2 cellular contexts compared by ENCODE assay signal in genomic region chr1:116434849-116435248, GRCh38.
TF ChIP-seq lines count a peak whose summit lies in the region.

No MANE protein-coding gene starts in this region.

TF ChIP-seq in HEK293, 187 proteins besides CTCF, POLR2A, EP300 and RAD21 (continued from another document):
- TF ChIP-seq ZBTB49 (tag by site-specific recombination; IDR thresholded peaks at IDR 0.05; ENCODE audit: low read depth), result no peak

TF ChIP-seq in K562, 482 proteins besides CTCF, POLR2A, EP300 and RAD21 (continued from another document):
- TF ChIP-seq ZNF407 (IDR thresholded peaks at IDR 0.05; ENCODE audit: low read depth) (no peak), ZNF143 (CRISPR knock-in tag; IDR thresholded peaks at IDR 0.05) (no peak), TAF9B (IDR thresholded peaks at IDR 0.05; ENCODE audit: partially characterized antibody) (no peak), TRIM25 (IDR thresholded peaks at IDR 0.05; ENCODE audit: borderline replicate concordance) (no peak), NR3C1 (CRISPR knock-in tag; IDR thresholded peaks at IDR 0.05) (no peak), ZNF24 (IDR thresholded peaks at IDR 0.05) (0 out of 2 replicates have a peak, but pooled peaks have one; percentile 15), ZNF146 (CRISPR knock-in tag; IDR thresholded peaks at IDR 0.05; ENCODE audit: unreplicated experiment) (peak; percentile 32), SMAD1 (IDR thresholded peaks at IDR 0.05; ENCODE audit: low read depth, low read length, partially characterized antibody) (no peak), MCM2 (IDR thresholded peaks at IDR 0.05; ENCODE audit: low read depth) (no peak), HIVEP1 (CRISPR knock-in tag; IDR thresholded peaks at IDR 0.05) (no peak), CBFA2T3 (IDR thresholded peaks at IDR 0.05) (no peak), KDM1A (IDR thresholded peaks at IDR 0.05) (peak in 1 of 2 experiments; percentile 31; a peak in 1 of 4 replicates), IRF2 (CRISPR knock-in tag; IDR thresholded peaks at IDR 0.05) (no peak), ATF3 (IDR thresholded peaks at IDR 0.05) (no peak), ATF3 (CRISPR knock-in tag; conservative IDR thresholded peaks at IDR 0.05) (no peak), ZNF408 (CRISPR knock-in tag; IDR thresholded peaks at IDR 0.05; ENCODE audit: low read depth) (no peak), BMI1 (IDR thresholded peaks at IDR 0.05; ENCODE audit: low read length) (no peak), HNRNPLL (IDR thresholded peaks at IDR 0.05; ENCODE audit: low read depth, low read length, poor library complexity, severe bottlenecking) (no peak)
